ENCODE assay signal across 20 cellular contexts in genomic region chr12:125890983-125891382, GRCh38.
DNase-seq lines count a peak whose midpoint lies in the region; ATAC-seq and TF ChIP-seq lines count a peak whose summit lies in the region.
"Had no signal": no experiment of that assay in that cellular context is flagged by ENCODE, and none has a peak within 500 bp of the region (broad histone marks: within the 10 kb centered on the region; RNA-seq: fewer than 3 reads in every experiment).

No MANE protein-coding gene starts in this region.

- in situ Hi-C loops in T47D (cut with HindIII; ENCODE audit: low pct_unique_long_range_greater_than_20kb, low sequenced_read_pairs) = no loop called here

- H3K9me3 ChIP-seq in breast epithelium = peaks cover 0 to 3% of the 10 kb centered on the region in 2 donors
- peaks cover 1% of the 10 kb centered on the region for H3K9me3 ChIP-seq in aorta (ENCODE audit: control insufficient read depth, low read length)
- H3K9me3 ChIP-seq: BLaER1 treated with 17β-estradiol and CSF1 and Interleukin-3, amounts not matched to agents 10 nM and 100 nM; tibial artery had no signal

- no peak for TF ChIP-seq POLR2A in breast epithelium (IDR thresholded peaks at IDR 0.05)

- H3K27me3 ChIP-seq in breast epithelium = no peaks in the 10 kb centered on the region
- H3K27me3 ChIP-seq in aorta (ENCODE audit: control insufficient read depth in 1 of 2, insufficient read depth in 2 of 2, low read length in 1 of 2) = no peaks in the 10 kb centered on the region
- H3K27me3 ChIP-seq: BLaER1 treated with 17β-estradiol and CSF1 and Interleukin-3, amounts not matched to agents 10 nM and 100 nM; tibial artery had no signal

- intact Hi-C loops in breast epithelium (cut with DNase I; ENCODE audit: low total_unique reads) = no loop called here
- intact Hi-C loops in aorta (cut with DNase I) = no loop called here

- H3K4me3 ChIP-seq in breast epithelium (no peak overlapping the region), aorta (ENCODE audit: low read length in 2 of 2) (no peak overlapping the region)
- H3K4me3 ChIP-seq: BLaER1 treated with 17β-estradiol and CSF1 and Interleukin-3, amounts not matched to agents 10 nM and 100 nM; tibial artery had no signal

- no peak overlapping the region for H3K27ac ChIP-seq in breast epithelium
- peak overlapping the region in 1 of 2 donors; percentile 73 for H3K27ac ChIP-seq in aorta (ENCODE audit: low read depth in 1 of 2, low read length in 2 of 2)
- H3K27ac ChIP-seq: BLaER1 treated with 17β-estradiol and CSF1 and Interleukin-3, amounts not matched to agents 10 nM and 100 nM; VCaP had no signal

- WGBS in aorta, 2 donors = 14 to 19% methylated on average over 6 of the region's 6 CpGs

- TF ChIP-seq CTCF in breast epithelium (IDR thresholded peaks at IDR 0.05) = no peak

- peak; percentile 45 for ATAC-seq in aorta (ENCODE audit: low FRiP score)
- ATAC-seq in HG03139 (IDR thresholded peaks at IDR 0.05; ENCODE audit: unreplicated experiment) = no peak
- ATAC-seq in HG02588 (IDR thresholded peaks at IDR 0.05; ENCODE audit: unreplicated experiment) = no peak
- ATAC-seq: activated naive CD4-positive, alpha-beta T cell treated with anti-CD3 and anti-CD28 coated beads, Interleukin-2, amount 50 U/mL, for 72 hours; T-cell had no signal

- DNase-seq in T47D (ENCODE audit: low read depth in 1 of 2, low spot score in 1 of 2) = peak; percentile 16 to 77
- no peak for DNase-seq in breast epithelium (ENCODE audit: low spot score in 2 of 2)
- DNase-seq in fibroblast of peridontal ligament (ENCODE audit: extremely low read depth) = peak; percentile 58
- peak; percentile 5 for DNase-seq in midbrain (lab: John Stamatoyannopoulos, UW)
- DNase-seq in aorta = no peak
- DNase-seq in NCI-H446 treated with DMSO at 0.1 percent for 48 hours (lab: John Stamatoyannopoulos, UW) = no peak
- DNase-seq: 8988T; activated CD4-positive, alpha-beta T cell treated with anti-CD3 and anti-CD28 coated beads, Interleukin-2, amount 50 U/mL, for 4 hours; cerebellar nuclear complex; DMS53; Kasumi-1; NCI-H1417 treated with DMSO at 0.1 percent for 48 hours; RPMI8226; T-cell; tibial artery had no signal

- no peaks in the 10 kb centered on the region for H3K4me1 ChIP-seq in breast epithelium
- H3K4me1 ChIP-seq in aorta (ENCODE audit: control insufficient read depth in 1 of 2, insufficient read depth in 2 of 2, low read length in 2 of 2) = peaks cover 3 to 4% of the 10 kb centered on the region in 2 donors
- H3K4me1 ChIP-seq: BLaER1 treated with 17β-estradiol and CSF1 and Interleukin-3, amounts not matched to agents 10 nM and 100 nM had no signal

- H3K36me3 ChIP-seq in breast epithelium = no peaks in the 10 kb centered on the region
- H3K36me3 ChIP-seq in aorta (ENCODE audit: control insufficient read depth in 1 of 2, insufficient read depth in 2 of 2, low read length in 1 of 2) = no peaks in the 10 kb centered on the region
- H3K36me3 ChIP-seq: BLaER1 treated with 17β-estradiol and CSF1 and Interleukin-3, amounts not matched to agents 10 nM and 100 nM; tibial artery had no signal

Comparison
In these comparisons a context has a peak if more than half of its experiments do, and no peak if none do; other contexts are left out.
1. DNase-seq: peak in T47D (2 of 2), fibroblast of peridontal ligament (single experiment) and midbrain (single experiment); none in breast epithelium (0 of 2), aorta (0 of 2) and NCI-H446 treated with DMSO at 0.1 percent for 48 hours (single experiment).